Comparison of ENCODE assay signal across 2 cellular contexts in genomic region chr17:4898351-4898750, GRCh38.
TF ChIP-seq lines count a peak whose summit lies in the region.

No MANE protein-coding gene starts in this region.

TF ChIP-seq in IMR-90, 13 proteins besides CTCF, POLR2A, EP300 and RAD21:
- TF ChIP-seq BHLHE40 (IDR thresholded peaks at IDR 0.05; ENCODE audit: low read depth, low read length) (no peak), SMC3 (IDR thresholded peaks at IDR 0.05; ENCODE audit: low read depth, low read length) (no peak), NFE2L2 (IDR thresholded peaks at IDR 0.05; ENCODE audit: low read depth, low read length) (no peak), CEBPB (IDR thresholded peaks at IDR 0.05; ENCODE audit: low read depth, low read length) (no peak), MAZ (IDR thresholded peaks at IDR 0.05; ENCODE audit: borderline replicate concordance, low read depth, low read length) (no peak), RCOR1 (IDR thresholded peaks at IDR 0.05; ENCODE audit: insufficient replicate concordance, low read length) (no peak), MXI1 (IDR thresholded peaks at IDR 0.05; ENCODE audit: borderline replicate concordance, low read depth, low read length) (no peak)

TF ChIP-seq in H1, 55 proteins besides CTCF, POLR2A, EP300 and RAD21:
- TF ChIP-seq CREB1 (IDR thresholded peaks at IDR 0.05), result no peak
- TF ChIP-seq PHF8 (conservative IDR thresholded peaks at IDR 0.05; ENCODE audit: low read depth, low read length), result no peak
- no peak for TF ChIP-seq YY1 (IDR thresholded peaks at IDR 0.05; ENCODE audit: low read depth, low read length)
